In the genomic region with DNA sequence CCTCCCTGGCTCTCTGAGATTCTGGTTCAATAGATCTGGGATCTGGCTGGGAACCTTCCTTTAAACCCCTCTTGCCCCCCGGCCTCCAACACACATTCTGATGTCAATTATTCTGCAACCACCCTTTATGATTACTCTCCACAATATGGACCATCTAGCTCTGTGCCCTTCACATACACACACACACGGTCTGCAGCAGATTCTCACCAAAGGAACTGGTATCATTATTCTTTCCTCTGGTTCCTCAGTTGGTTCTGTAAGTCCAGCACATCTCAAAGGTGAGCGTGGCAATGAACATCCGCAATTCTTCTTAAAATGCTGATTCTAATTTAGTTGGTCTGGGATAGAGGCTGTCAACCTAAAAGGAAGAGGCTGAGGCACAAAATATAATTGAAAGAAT, we compare ENCODE assay signal across 5 cellular contexts. TPM values are rescaled to one million over a fixed set of nuclear protein-coding genes. Genes with fewer than 3 reads are reported as not detected.
"Had no signal": no experiment of that assay in that cellular context is flagged by ENCODE, and none has a peak within 500 bp of the region (broad histone marks: within the 10 kb centered on the region; RNA-seq: fewer than 3 reads in every experiment).

No MANE protein-coding gene starts in this region.

- H3K4me2 ChIP-seq: GM23338 had no signal

- ATAC-seq: GM23338 had no signal

- DNase-seq: H9, HCEC 1CT, IMR-90 had no signal

- H3K9me3 Mint-ChIP-seq: GM23338, H9 had no signal

- H3K27ac Mint-ChIP-seq: GM23338, H9 had no signal

- H3K4me3 ChIP-seq: GM23338 had no signal

- H3K4me3 Mint-ChIP-seq: GM23338, H9 had no signal

- H2AFZ ChIP-seq: GM23338 had no signal

RNA-seq across cellular contexts. Expression of gene TMEM163, which starts 2.8 kb away (rescaled TPM):
- total RNA-seq: HT-29, IMR-90 had no signal
